ENCODE assay signal across 24 cellular contexts in genomic region chr1:6298940-6299465, GRCh38. TPM values are rescaled to one million over a fixed set of nuclear protein-coding genes. Genes with fewer than 3 reads are reported as not detected.
"Had no signal": no experiment of that assay in that cellular context is flagged by ENCODE, and none has a peak within 500 bp of the region (broad histone marks: within the 10 kb centered on the region; RNA-seq: fewer than 3 reads in every experiment).

No MANE protein-coding gene starts in this region.

- H3K9me3 ChIP-seq: breast epithelium, gastroesophageal sphincter, heart right ventricle, tibial artery had no signal

- H3K36me3 ChIP-seq: breast epithelium had no signal

- H3K27ac Mint-ChIP-seq: activated CD4-positive, alpha-beta T cell treated with anti-CD3 and anti-CD28 coated beads, Interleukin-2, amount 10 ng/mL, durations not matched to agents 7 days and 5 days; activated CD8-positive, alpha-beta T cell treated with anti-CD3 and anti-CD28 coated beads, Interleukin-2, amount 10 ng/mL, durations not matched to agents 7 days and 5 days; activated naive CD4-positive, alpha-beta T cell treated with anti-CD3 and anti-CD28 coated beads, Interleukin-2, amount 10 ng/mL, durations not matched to agents 7 days and 5 days; activated naive CD8-positive, alpha-beta T cell treated with anti-CD3 and anti-CD28 coated beads, Interleukin-2, amount 50 U/mL, for 24 hours; naive thymus-derived CD4-positive, alpha-beta T cell had no signal

- DNase-seq: activated CD4-positive, alpha-beta T cell treated with anti-CD3 and anti-CD28 coated beads, Interleukin-2, amount 10 ng/mL, durations not matched to agents 7 days and 5 days; activated CD8-positive, alpha-beta T cell treated with anti-CD3 and anti-CD28 coated beads, Interleukin-2, amount 10 ng/mL, durations not matched to agents 7 days and 5 days; activated effector memory CD4-positive, alpha-beta T cell treated with Interleukin-2 at 50 U/mL for 16 hours; activated naive CD4-positive, alpha-beta T cell treated with anti-CD3 and anti-CD28 coated beads, Interleukin-2, amount 10 ng/mL, durations not matched to agents 7 days and 5 days; activated naive CD8-positive, alpha-beta T cell treated with anti-CD3 and anti-CD28 coated beads, Interleukin-2, amount 50 U/mL, for 24 hours; activated T-cell treated with anti-CD3 and anti-CD28 coated beads, Interleukin-2, amount 50 U/mL, for 4 hours; anterior cingulate cortex; heart right ventricle; left ventricle myocardium superior; naive thymus-derived CD4-positive, alpha-beta T cell; nucleus accumbens; stimulated activated CD4-positive, alpha-beta T cell treated with anti-CD3 and anti-CD28 coated beads, Interleukin-12 subunit alpha, Interleukin-12 subunit beta, amount 100 ng/mL, for 4 hours; stimulated activated naive CD8-positive, alpha-beta T cell treated with anti-CD3 and anti-CD28 coated beads, Interleukin-15, Interleukin-2, amounts not matched to agents 100 U/mL and 50 U/mL, for 24 hours; substantia nigra; T1000; tibial artery had no signal

- H3K27me3 Mint-ChIP-seq: activated CD4-positive, alpha-beta T cell treated with anti-CD3 and anti-CD28 coated beads, Interleukin-2, amount 10 ng/mL, durations not matched to agents 7 days and 5 days; activated naive CD4-positive, alpha-beta T cell treated with anti-CD3 and anti-CD28 coated beads, Interleukin-2, amount 10 ng/mL, durations not matched to agents 7 days and 5 days; activated naive CD8-positive, alpha-beta T cell treated with anti-CD3 and anti-CD28 coated beads, Interleukin-2, amount 50 U/mL, for 24 hours; naive thymus-derived CD4-positive, alpha-beta T cell had no signal

- H3K4me3 Mint-ChIP-seq: activated CD4-positive, alpha-beta T cell treated with anti-CD3 and anti-CD28 coated beads, Interleukin-2, amount 10 ng/mL, durations not matched to agents 7 days and 5 days; activated CD8-positive, alpha-beta T cell treated with anti-CD3 and anti-CD28 coated beads, Interleukin-2, amount 10 ng/mL, durations not matched to agents 7 days and 5 days; activated naive CD4-positive, alpha-beta T cell treated with anti-CD3 and anti-CD28 coated beads, Interleukin-2, amount 10 ng/mL, durations not matched to agents 7 days and 5 days; activated naive CD8-positive, alpha-beta T cell treated with anti-CD3 and anti-CD28 coated beads, Interleukin-2, amount 50 U/mL, for 24 hours; activated T-cell treated with anti-CD3 and anti-CD28 coated beads, Interleukin-2, amount 50 U/mL, for 4 hours; naive thymus-derived CD4-positive, alpha-beta T cell had no signal

- ATAC-seq: activated CD4-positive, CD25-positive, alpha-beta regulatory T cell treated with anti-CD3 and anti-CD28 coated beads, Interleukin-2, amount 50 U/mL, for 24 hours; activated CD8-positive, alpha-beta T cell treated with anti-CD3 and anti-CD28 coated beads, Interleukin-2, amount 10 ng/mL, durations not matched to agents 7 days and 5 days; activated naive CD8-positive, alpha-beta T cell treated with anti-CD3 and anti-CD28 coated beads, Interleukin-2, amount 50 U/mL, for 24 hours; activated T-cell treated with anti-CD3 and anti-CD28 coated beads, Interleukin-2, amount 50 U/mL, for 4 hours; esophagus mucosa; gastroesophageal sphincter; heart right ventricle; left ventricle myocardium superior; naive thymus-derived CD4-positive, alpha-beta T cell; stimulated activated naive CD8-positive, alpha-beta T cell treated with anti-CD3 and anti-CD28 coated beads, Interleukin-15, Interleukin-2, amounts not matched to agents 100 U/mL and 50 U/mL, for 24 hours had no signal

- H3K27me3 ChIP-seq: breast epithelium, gastroesophageal sphincter, heart right ventricle, tibial artery had no signal

- H3K9me3 Mint-ChIP-seq: activated CD4-positive, alpha-beta T cell treated with anti-CD3 and anti-CD28 coated beads, Interleukin-2, amount 10 ng/mL, durations not matched to agents 7 days and 5 days; activated naive CD4-positive, alpha-beta T cell treated with anti-CD3 and anti-CD28 coated beads, Interleukin-2, amount 10 ng/mL, durations not matched to agents 7 days and 5 days; activated naive CD8-positive, alpha-beta T cell treated with anti-CD3 and anti-CD28 coated beads, Interleukin-2, amount 50 U/mL, for 24 hours; activated T-cell treated with anti-CD3 and anti-CD28 coated beads, Interleukin-2, amount 50 U/mL, for 4 hours; naive thymus-derived CD4-positive, alpha-beta T cell had no signal

- H3K4me3 ChIP-seq: breast epithelium, coronary artery, gastroesophageal sphincter, heart right ventricle, tibial artery had no signal

- H3K4me1 ChIP-seq: breast epithelium, gastroesophageal sphincter, heart right ventricle, tibial artery had no signal

- H3K27ac ChIP-seq: breast epithelium, coronary artery, gastroesophageal sphincter, heart right ventricle, tibial artery had no signal

RNA-seq across cellular contexts. Expression of gene GPR153, which starts 38.1 kb away (rescaled TPM):
- polyA plus RNA-seq: naive thymus-derived CD4-positive, alpha-beta T cell had no signal

RNA-seq across cellular contexts. Expression of gene HES3, which starts 55.0 kb away (rescaled TPM):
- total RNA-seq: activated CD4-positive, alpha-beta T cell treated with anti-CD3 and anti-CD28 coated beads, Interleukin-2, amount 10 ng/mL, durations not matched to agents 7 days and 5 days; activated CD8-positive, alpha-beta T cell treated with anti-CD3 and anti-CD28 coated beads, Interleukin-2, amount 10 ng/mL, durations not matched to agents 7 days and 5 days; activated T-cell treated with anti-CD3 and anti-CD28 coated beads, Interleukin-2, amount 50 U/mL, for 4 hours; breast epithelium; esophagus mucosa; gastroesophageal sphincter; heart right ventricle; left ventricle myocardium superior; mononuclear cell; naive thymus-derived CD4-positive, alpha-beta T cell; renal cortical epithelial cell; T-helper 1 cell treated with Interleukin-12 subunit alpha and Interleukin-12 subunit beta and Interleukin-4 antibody, amounts not matched to agents 30 ng/mL and 1 ng/mL, for 36 hours had no signal
- polyA plus RNA-seq: heart right ventricle; naive thymus-derived CD4-positive, alpha-beta T cell had no signal
